In the genomic region with DNA sequence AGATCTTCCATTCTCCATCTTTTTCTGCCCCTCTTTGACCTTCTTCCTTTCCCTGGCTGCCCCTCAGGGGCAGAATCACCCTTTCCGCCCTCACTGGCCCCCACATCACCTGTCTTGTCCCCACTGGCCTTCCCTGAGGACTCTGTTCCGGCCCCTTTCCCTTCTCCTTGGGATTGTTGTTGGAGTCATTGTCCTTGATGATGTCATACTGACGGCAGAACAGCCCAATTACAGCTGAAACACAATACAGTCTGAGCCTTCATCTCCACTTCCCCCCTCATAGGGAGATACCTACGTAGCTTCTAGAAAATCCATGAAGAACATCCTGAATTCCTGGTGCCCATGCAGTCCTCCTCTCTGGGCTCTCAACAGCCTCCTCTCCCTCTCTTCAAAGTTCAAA, we compare ENCODE assay signal across 28 cellular contexts. TPM values are rescaled to one million over a fixed set of nuclear protein-coding genes. Genes with fewer than 3 reads are reported as not detected.
A peak's percentile ranks its signal among the peaks of the same experiment; 100 is the strongest.
DNase-seq lines count a peak whose midpoint lies in the region; ATAC-seq, FAIRE-seq and TF ChIP-seq lines count a peak whose summit lies in the region.
"Had no signal": no experiment of that assay in that cellular context is flagged by ENCODE, and none has a peak within 500 bp of the region (broad histone marks: within the 10 kb centered on the region; RNA-seq: fewer than 3 reads in every experiment).

No MANE protein-coding gene starts in this region.

- no peak overlapping the region for H3K9ac ChIP-seq in K562 (ENCODE audit: insufficient read depth in 1 of 2, low read depth in 2 of 2, low read length in 2 of 2)
- H3K9ac ChIP-seq: BLaER1, SK-N-SH had no signal

- H3K4me2 ChIP-seq in K562 (ENCODE audit: insufficient read depth, low read length), result no peak overlapping the region
- H3K4me2 ChIP-seq: BLaER1, SK-N-SH had no signal

- WGBS in K562 (ENCODE audit: insufficient coverage, low coverage, missing lambda C conversion rate), result 44% methylated on average over 3 of the region's 4 CpGs

- no peaks in the 10 kb centered on the region for H3K36me3 ChIP-seq in K562 (ENCODE audit: control insufficient read depth, insufficient read depth, low read length)
- H3K36me3 ChIP-seq: BLaER1, HAP-1 had no signal

- intact Hi-C loops in K562 (cut with micrococcal nuclease), result no loop called here

- H3K27me3 ChIP-seq in K562 (ENCODE audit: control insufficient read depth in 2 of 2, insufficient read depth in 2 of 2, low read length in 2 of 2), result no peaks in the 10 kb centered on the region; a peak in 1 of 5 replicates

- H3K36me3 Mint-ChIP-seq in activated naive CD4-positive, alpha-beta T cell treated with anti-CD3 and anti-CD28 coated beads, Interleukin-2, amount 10 ng/mL, durations not matched to agents 7 days and 5 days, result no peaks in the 10 kb centered on the region
- H3K36me3 Mint-ChIP-seq in activated naive CD4-positive, alpha-beta T cell treated with anti-CD3 and anti-CD28 coated beads, Interleukin-2, amount 50 U/mL, for 72 hours, result peaks cover 6 to 8% of the 10 kb centered on the region in 2 donors
- no peaks in the 10 kb centered on the region for H3K36me3 Mint-ChIP-seq in neural crest cell (ENCODE audit: low read depth)
- H3K36me3 Mint-ChIP-seq: CD8-positive, alpha-beta T cell had no signal

- H3K9me3 Mint-ChIP-seq in activated naive CD4-positive, alpha-beta T cell treated with anti-CD3 and anti-CD28 coated beads, Interleukin-2, amount 10 ng/mL, durations not matched to agents 7 days and 5 days, result no peaks in the 10 kb centered on the region
- H3K9me3 Mint-ChIP-seq in activated naive CD4-positive, alpha-beta T cell treated with anti-CD3 and anti-CD28 coated beads, Interleukin-2, amount 50 U/mL, for 72 hours, result no peaks in the 10 kb centered on the region
- no peaks in the 10 kb centered on the region for H3K9me3 Mint-ChIP-seq in neural crest cell
- H3K9me3 Mint-ChIP-seq: CD8-positive, alpha-beta T cell had no signal

- CTCF ChIA-PET in activated naive CD4-positive, alpha-beta T cell treated with anti-CD3 and anti-CD28 coated beads, Interleukin-2, amount 10 ng/mL, durations not matched to agents 7 days and 5 days (lab: Charles Lee), result no interaction called here
- CTCF ChIA-PET in K562 (lab: Yijun Ruan, JAX; ENCODE audit: low intra/inter-chr PET ratio), result no interaction called here

- POLR2A ChIA-PET in K562 (lab: Yijun Ruan, JAX), result interaction anchor here (0.6 to 0.9 kb wide), 2 partner anchors 14 to 421 kb away, joined by 3 to 4 read pairs; partner anchors contain the start of gene OST4

- H3K4me3 ChIP-seq in K562, result no peak overlapping the region
- H3K4me3 ChIP-seq: BLaER1, GM12878, HAP-1 had no signal

- H3K27me3 Mint-ChIP-seq in activated naive CD4-positive, alpha-beta T cell treated with anti-CD3 and anti-CD28 coated beads, Interleukin-2, amount 10 ng/mL, durations not matched to agents 7 days and 5 days, result peaks cover 54% of the 10 kb centered on the region
- H3K27me3 Mint-ChIP-seq in neural crest cell (ENCODE audit: low read depth), result peaks cover 35% of the 10 kb centered on the region

- BruUV-seq in K562 (replicated peaks; lab: Mats Ljungman, UMichigan), result no TSS peak

- H3K4me1 Mint-ChIP-seq in activated naive CD4-positive, alpha-beta T cell treated with anti-CD3 and anti-CD28 coated beads, Interleukin-2, amount 10 ng/mL, durations not matched to agents 7 days and 5 days, result peaks cover 29% of the 10 kb centered on the region
- H3K4me1 Mint-ChIP-seq in neural crest cell, result peaks cover 34% of the 10 kb centered on the region

- no peak for TF ChIP-seq RAD21 in K562 (CRISPR knock-in tag; conservative IDR thresholded peaks at IDR 0.05 in 1 of 2, IDR thresholded peaks at IDR 0.05 in 1 of 2)

- no peak for TF ChIP-seq CTCF in K562 (IDR thresholded peaks at IDR 0.05 in 2 of 3, conservative IDR thresholded peaks at IDR 0.05 in 1 of 3; ENCODE audit: insufficient read depth in 2 of 3, low read depth in 1 of 3, low read length in 3 of 3)
- TF ChIP-seq CTCF in neural crest cell (conservative IDR thresholded peaks at IDR 0.05), result no peak

- peaks cover 17 to 22% of the 10 kb centered on the region in 2 experiments; a peak in 4 of 5 replicates for H3K4me1 ChIP-seq in K562 (replicated peaks in 1 of 2; ENCODE audit: control insufficient read depth in 2 of 2, insufficient read depth in 2 of 2, low read length in 2 of 2)

- no peak overlapping the region for H2AFZ ChIP-seq in K562 (ENCODE audit: low read depth, low read length)

- TF ChIP-seq POLR2A in K562 (conservative IDR thresholded peaks at IDR 0.05), result no peak

- peaks cover 6% of the 10 kb centered on the region; the same call in 2 of the 3 replicates for H3K79me2 ChIP-seq in K562 (ENCODE audit: control insufficient read depth, insufficient read depth, low read length)

- no peak for TF ChIP-seq EP300 in K562 (IDR thresholded peaks at IDR 0.05; ENCODE audit: low read length)

- ATAC-seq in activated naive CD4-positive, alpha-beta T cell treated with anti-CD3 and anti-CD28 coated beads, Interleukin-2, amount 50 U/mL, for 72 hours, result no peak
- no peak for ATAC-seq in K562
- no peak for ATAC-seq in HG02588 (IDR thresholded peaks at IDR 0.05; ENCODE audit: unreplicated experiment)
- ATAC-seq: CD8-positive, alpha-beta T cell; GM12878 had no signal

- FAIRE-seq in K562 (lab: Jason Lieb, UNC), result no peak
- FAIRE-seq: GM12878, RCC 7860 had no signal

- no peak overlapping the region for H3K27ac ChIP-seq in K562 (ENCODE audit: extremely low read depth, low read depth, low read length)
- H3K27ac ChIP-seq: BLaER1 had no signal

- peak overlapping the region; percentile 16 for H3K27ac Mint-ChIP-seq in activated naive CD4-positive, alpha-beta T cell treated with anti-CD3 and anti-CD28 coated beads, Interleukin-2, amount 10 ng/mL, durations not matched to agents 7 days and 5 days
- H3K27ac Mint-ChIP-seq in activated naive CD4-positive, alpha-beta T cell treated with anti-CD3 and anti-CD28 coated beads, Interleukin-2, amount 50 U/mL, for 72 hours, result no peak overlapping the region
- no peak overlapping the region for H3K27ac Mint-ChIP-seq in neural crest cell (ENCODE audit: unreplicated experiment)

- no peak for DNase-seq in activated naive CD4-positive, alpha-beta T cell treated with anti-CD3 and anti-CD28 coated beads, Interleukin-2, amount 10 ng/mL, durations not matched to agents 7 days and 5 days
- DNase-seq in activated naive CD4-positive, alpha-beta T cell treated with anti-CD3 and anti-CD28 coated beads, Interleukin-2, amount 50 U/mL, for 72 hours (ENCODE audit: low spot score in 2 of 2), result no peak
- DNase-seq in K562 (ENCODE audit: extremely low read depth in 1 of 4, low spot score in 3 of 4) (no peak), neural crest cell (ENCODE audit: low read depth, low spot score) (no peak), NCI-H1417 (lab: John Stamatoyannopoulos, UW) (no peak)
- no peak for DNase-seq in activated CD4-positive, CD25-positive, alpha-beta regulatory T cell (lab: John Stamatoyannopoulos, UW)
- DNase-seq: 8988T; CD8-positive, alpha-beta T cell; DMS 273 treated with DMSO at 0.1 percent for 48 hours; DMS79; EL; GDM1; GOT3; KBM-7; NCI-H1105 treated with DMSO at 0.1 percent for 48 hours; NCI-H2029; NCI-H446; NCI-H524 treated with DMSO at 0.1 percent for 48 hours; NCI-H774; SIG-M5; SK-N-SH had no signal

- no peak overlapping the region for H3K4me3 Mint-ChIP-seq in activated naive CD4-positive, alpha-beta T cell treated with anti-CD3 and anti-CD28 coated beads, Interleukin-2, amount 10 ng/mL, durations not matched to agents 7 days and 5 days
- peak overlapping the region; percentile 42 for H3K4me3 Mint-ChIP-seq in neural crest cell

- no peaks in the 10 kb centered on the region for H4K20me1 ChIP-seq in K562 (replicated peaks; ENCODE audit: control insufficient read depth, insufficient read depth, low read length)
- H4K20me1 ChIP-seq: BLaER1 had no signal

- no peaks in the 10 kb centered on the region for H3K9me3 ChIP-seq in K562 (replicated peaks; ENCODE audit: control insufficient read depth, insufficient read depth, low read depth, low read length)
- H3K9me3 ChIP-seq: HAP-1, SK-N-SH had no signal

- H3K9me1 ChIP-seq in K562 (ENCODE audit: control insufficient read depth, insufficient read depth, low read length), result no peaks in the 10 kb centered on the region

- in situ Hi-C loops in K562 (cut with MboI), result no loop called here

RNA-seq across cellular contexts. Expression of gene FNDC4, which starts 2.4 kb away (rescaled TPM):
- total RNA-seq in activated naive CD4-positive, alpha-beta T cell treated with anti-CD3 and anti-CD28 coated beads, Interleukin-2, amount 50 U/mL, for 72 hours, result not detected
- total RNA-seq in K562 (2011; cell fraction: chromatin; rRNA removed; ENCODE audit: low replicate concordance), result 1.5 and 4.0 TPM in 2 replicates
- total RNA-seq in K562 (2011; cell fraction: nucleolus; rRNA removed), result 1.8 and 4.7 TPM in 2 replicates
- total RNA-seq in K562 (2011; cell fraction: nucleoplasm; rRNA removed), result 2.6 and 2.7 TPM in 2 replicates
- total RNA-seq in K562 (2014; rRNA removed) (2.3 and 2.7 TPM in 2 replicates), K562 (2014; rRNA removed; fragmentation: Illumina TruSeq; extraction: Trizol) (1.8 and 2.1 TPM in 2 replicates), K562 (2015; rRNA removed; fragmentation: Illumina TruSeq; extraction: Trizol) (0.94 and 1.2 TPM in 2 replicates), K562 (2021) (2.8 and 2.9 TPM in 2 replicates), neural crest cell (14.2 and 17.4 TPM in 2 replicates)
- polyA plus RNA-seq in K562 (2011; rRNA removed) (3.2 and 4.9 TPM in 2 replicates), K562 (2014; fragmentation: Illumina TruSeq; extraction: Trizol) (2.4 and 2.9 TPM in 2 replicates), K562 (2014; fragmentation: Nextera tagmentation; extraction: Ambion mirVana) (under 1 TPM; 0.28 to 0.80 TPM), K562 (2014; rRNA removed) (2.9 and 3.4 TPM in 2 replicates)
- polyA plus RNA-seq in K562 (2011; cell fraction: cytosol; rRNA removed), result 3.8 and 10.3 TPM in 2 replicates
- 5.2 and 9.6 TPM in 2 replicates for polyA plus RNA-seq in K562 (2011; cell fraction: nucleus; rRNA removed)
- polyA plus RNA-seq in K562 (2012), result 2.7 and 9.2 TPM in 2 replicates
- polyA minus RNA-seq in K562 (2011; rRNA and poly(A)+ RNA removed), result 0.81 and 1.6 TPM in 2 replicates
- 0.82 and 1.7 TPM in 2 replicates for polyA minus RNA-seq in K562 (2011; cell fraction: cytosol; rRNA and poly(A)+ RNA removed)
- polyA minus RNA-seq in K562 (2011; cell fraction: nucleus; rRNA and poly(A)+ RNA removed), result 2.7 and 4.7 TPM in 2 replicates
- polyA plus RNA-seq: GM12878 had no signal

RNA-seq across cellular contexts. Expression of gene IFT172, which starts 3.0 kb away (rescaled TPM):
- 10 to 100 TPM; 15.8 to 16.4 TPM for total RNA-seq in activated naive CD4-positive, alpha-beta T cell treated with anti-CD3 and anti-CD28 coated beads, Interleukin-2, amount 50 U/mL, for 72 hours
- total RNA-seq in K562 (2011; cell fraction: chromatin; rRNA removed; ENCODE audit: low replicate concordance), result 231 and 238 TPM in 2 replicates
- 91.1 and 102 TPM in 2 replicates for total RNA-seq in K562 (2011; cell fraction: nucleolus; rRNA removed)
- 128 and 131 TPM in 2 replicates for total RNA-seq in K562 (2011; cell fraction: nucleoplasm; rRNA removed)
- total RNA-seq in K562 (2014; rRNA removed), result 13.5 and 15.1 TPM in 2 replicates
- 13.5 and 15.0 TPM in 2 replicates for total RNA-seq in K562 (2014; rRNA removed; fragmentation: Illumina TruSeq; extraction: Trizol)
- total RNA-seq in K562 (2015; rRNA removed; fragmentation: Illumina TruSeq; extraction: Trizol), result 12.0 and 13.6 TPM in 2 replicates
- 16.3 and 19.1 TPM in 2 replicates for total RNA-seq in K562 (2021)
- 17.9 and 24.4 TPM in 2 replicates for polyA plus RNA-seq in K562 (2011; rRNA removed)
- 14.0 and 14.8 TPM in 2 replicates for polyA plus RNA-seq in K562 (2011; cell fraction: cytosol; rRNA removed)
- polyA plus RNA-seq in K562 (2011; cell fraction: nucleus; rRNA removed), result 86.4 and 95.7 TPM in 2 replicates
- 16.2 and 24.6 TPM in 2 replicates for polyA plus RNA-seq in K562 (2012)
- 12.9 and 13.5 TPM in 2 replicates for polyA plus RNA-seq in K562 (2014; fragmentation: Illumina TruSeq; extraction: Trizol)
- polyA plus RNA-seq in K562 (2014; fragmentation: Nextera tagmentation; extraction: Ambion mirVana), result 1 to 10 TPM; 5.6 to 7.3 TPM
- 13.7 and 15.3 TPM in 2 replicates for polyA plus RNA-seq in K562 (2014; rRNA removed)
- 37.0 and 39.3 TPM in 2 replicates for polyA minus RNA-seq in K562 (2011; rRNA and poly(A)+ RNA removed)
- 12.1 and 15.1 TPM in 2 replicates for polyA minus RNA-seq in K562 (2011; cell fraction: cytosol; rRNA and poly(A)+ RNA removed)
- polyA minus RNA-seq in K562 (2011; cell fraction: nucleus; rRNA and poly(A)+ RNA removed), result 22.9 and 46.2 TPM in 2 replicates
- total RNA-seq in neural crest cell, result 37.0 and 38.4 TPM in 2 replicates

RNA-seq across cellular contexts. Expression of gene GCKR, which starts 4.1 kb away (rescaled TPM):
- not detected for total RNA-seq in activated naive CD4-positive, alpha-beta T cell treated with anti-CD3 and anti-CD28 coated beads, Interleukin-2, amount 50 U/mL, for 72 hours
- 0.79 and 1.9 TPM in 2 replicates for total RNA-seq in K562 (2011; cell fraction: chromatin; rRNA removed; ENCODE audit: low replicate concordance)
- total RNA-seq in K562 (2011; cell fraction: nucleolus; rRNA removed), result 1.1 and 1.3 TPM in 2 replicates
- 0.66 and 1.1 TPM in 2 replicates for total RNA-seq in K562 (2011; cell fraction: nucleoplasm; rRNA removed)
- total RNA-seq in K562 (2014; rRNA removed) (0.08 TPM in 1 of 2 replicates, not detected in the other), K562 (2014; rRNA removed; fragmentation: Illumina TruSeq; extraction: Trizol) (0.51 and 0.69 TPM in 2 replicates), K562 (2015; rRNA removed; fragmentation: Illumina TruSeq; extraction: Trizol) (0.36 and 0.53 TPM in 2 replicates), K562 (2021) (0.25 and 0.55 TPM in 2 replicates), neural crest cell (0.42 TPM in 1 of 2 replicates, not detected in the other)
- polyA plus RNA-seq in K562 (2011; rRNA removed) (0.31 and 0.79 TPM in 2 replicates), K562 (2014; fragmentation: Illumina TruSeq; extraction: Trizol) (0.45 and 0.68 TPM in 2 replicates), K562 (2014; fragmentation: Nextera tagmentation; extraction: Ambion mirVana) (under 1 TPM; 0.28 to 0.32 TPM), K562 (2014; rRNA removed) (0.57 and 1.4 TPM in 2 replicates)
- polyA plus RNA-seq in K562 (2011; cell fraction: cytosol; rRNA removed), result 0.03 and 0.13 TPM in 2 replicates
- polyA plus RNA-seq in K562 (2011; cell fraction: nucleus; rRNA removed), result 1.3 and 4.5 TPM in 2 replicates
- polyA plus RNA-seq in K562 (2012), result 0.56 and 0.79 TPM in 2 replicates
- polyA minus RNA-seq in K562 (2011; rRNA and poly(A)+ RNA removed), result 1.5 TPM in 1 of 2 replicates, not detected in the other
- polyA minus RNA-seq in K562 (2011; cell fraction: cytosol; rRNA and poly(A)+ RNA removed), result not detected in 2 replicates
- 0.44 and 1.3 TPM in 2 replicates for polyA minus RNA-seq in K562 (2011; cell fraction: nucleus; rRNA and poly(A)+ RNA removed)
- total RNA-seq: CD8-positive, alpha-beta T cell; GM12878; HT1080; MCF 10A had no signal
- polyA plus RNA-seq: GM12878 had no signal

RNA-seq across cellular contexts. Expression of gene KRTCAP3, which starts 50.4 kb away (rescaled TPM):
- 1 to 10 TPM; 7.9 to 8.3 TPM for total RNA-seq in activated naive CD4-positive, alpha-beta T cell treated with anti-CD3 and anti-CD28 coated beads, Interleukin-2, amount 50 U/mL, for 72 hours
- 8.1 and 14.1 TPM in 2 replicates for total RNA-seq in K562 (2011; cell fraction: chromatin; rRNA removed; ENCODE audit: low replicate concordance)
- 8.9 and 10.2 TPM in 2 replicates for total RNA-seq in K562 (2011; cell fraction: nucleolus; rRNA removed)
- total RNA-seq in K562 (2011; cell fraction: nucleoplasm; rRNA removed), result 9.0 and 9.2 TPM in 2 replicates
- 0.73 and 0.78 TPM in 2 replicates for total RNA-seq in K562 (2014; rRNA removed)
- total RNA-seq in K562 (2014; rRNA removed; fragmentation: Illumina TruSeq; extraction: Trizol), result 0.55 TPM in 1 of 2 replicates, not detected in the other
- 0.72 and 1.0 TPM in 2 replicates for total RNA-seq in K562 (2015; rRNA removed; fragmentation: Illumina TruSeq; extraction: Trizol)
- 1.0 and 1.4 TPM in 2 replicates for total RNA-seq in K562 (2021)
- polyA plus RNA-seq in K562 (2011; rRNA removed), result 1.3 and 1.8 TPM in 2 replicates
- polyA plus RNA-seq in K562 (2011; cell fraction: cytosol; rRNA removed), result 0.74 and 1.7 TPM in 2 replicates
- 13.4 and 19.7 TPM in 2 replicates for polyA plus RNA-seq in K562 (2011; cell fraction: nucleus; rRNA removed)
- polyA plus RNA-seq in K562 (2012), result 2.0 and 4.2 TPM in 2 replicates
- 0.30 and 0.86 TPM in 2 replicates for polyA plus RNA-seq in K562 (2014; fragmentation: Illumina TruSeq; extraction: Trizol)
- under 1 TPM; 0.24 to 0.27 TPM for polyA plus RNA-seq in K562 (2014; fragmentation: Nextera tagmentation; extraction: Ambion mirVana)
- polyA plus RNA-seq in K562 (2014; rRNA removed), result 1.4 and 2.0 TPM in 2 replicates
- not detected in 2 replicates for polyA minus RNA-seq in K562 (2011; rRNA and poly(A)+ RNA removed)
- not detected in 2 replicates for polyA minus RNA-seq in K562 (2011; cell fraction: cytosol; rRNA and poly(A)+ RNA removed)
- polyA minus RNA-seq in K562 (2011; cell fraction: nucleus; rRNA and poly(A)+ RNA removed), result 1.1 and 2.6 TPM in 2 replicates
- 5.5 and 6.9 TPM in 2 replicates for total RNA-seq in neural crest cell
